22 cellular contexts compared by ENCODE assay signal in genomic region chr22:34858026-34858425, GRCh38.
"Had no signal": no experiment of that assay in that cellular context is flagged by ENCODE, and none has a peak within 500 bp of the region (broad histone marks: within the 10 kb centered on the region; RNA-seq: fewer than 3 reads in every experiment).

No MANE protein-coding gene starts in this region.

- H3K36me3 ChIP-seq: brain microvascular endothelial cell, left lung, prostate gland, upper lobe of right lung had no signal

- H3K4me2 ChIP-seq: hepatocyte had no signal

- H3K4me3 ChIP-seq: hepatocyte, left lung, prostate gland, upper lobe of right lung had no signal

- H3K79me2 ChIP-seq: hepatocyte had no signal

- H3K9me3 ChIP-seq: left lung, prostate gland, upper lobe of right lung had no signal

- DNase-seq: activated CD4-positive, alpha-beta memory T cell treated with anti-CD3 and anti-CD28 coated beads, Interleukin-2, amount 10 ng/mL, durations not matched to agents 7 days and 5 days; activated CD4-positive, alpha-beta T cell treated with anti-CD3 and anti-CD28 coated beads, Interleukin-2, amount 10 ng/mL, durations not matched to agents 24 days and 14 days; activated effector memory CD4-positive, alpha-beta T cell treated with anti-CD3 and anti-CD28 coated beads, Interleukin-2, amount 50 U/mL, for 16 hours; activated naive CD4-positive, alpha-beta T cell treated with anti-CD3 and anti-CD28 coated beads, Interleukin-2, amount 10 ng/mL, durations not matched to agents 7 days and 5 days; activated T-cell treated with anti-CD3 and anti-CD28 coated beads, Interleukin-2, amount 50 U/mL, for 72 hours; aorta; brain microvascular endothelial cell; caudate nucleus; dermis blood vessel endothelial cell; effector CD8-positive, alpha-beta T cell; foreskin melanocyte; immature natural killer cell; kidney glomerular epithelial cell; left lung; natural killer cell; stimulated activated CD4-positive, alpha-beta T cell treated with anti-CD3 and anti-CD28 coated beads, Interleukin-4, amount 100 ng/mL, for 24 hours; stimulated activated naive CD8-positive, alpha-beta T cell treated with anti-CD3 and anti-CD28 coated beads, Interleukin-15, Interleukin-2, amounts not matched to agents 100 U/mL and 50 U/mL, for 24 hours; upper lobe of right lung had no signal

- H3K27me3 ChIP-seq: brain microvascular endothelial cell, hepatocyte, left lung, upper lobe of right lung had no signal

- ATAC-seq: activated CD4-positive, CD25-positive, alpha-beta regulatory T cell treated with anti-CD3 and anti-CD28 coated beads, Interleukin-2, amount 50 U/mL, for 24 hours; activated T-cell treated with anti-CD3 and anti-CD28 coated beads, Interleukin-2, amount 50 U/mL, for 72 hours; left lung; natural killer cell; stimulated activated naive CD8-positive, alpha-beta T cell treated with anti-CD3 and anti-CD28 coated beads, Interleukin-15, Interleukin-2, amounts not matched to agents 100 U/mL and 50 U/mL, for 24 hours; upper lobe of right lung had no signal

- H2AFZ ChIP-seq: hepatocyte had no signal

- H3K27ac ChIP-seq: brain microvascular endothelial cell, hepatocyte, left lung, prostate gland, upper lobe of right lung, VCaP had no signal

- H3K4me1 ChIP-seq: left lung, prostate gland, upper lobe of right lung had no signal
